ENCODE assay signal across 8 cellular contexts in the genomic region with DNA sequence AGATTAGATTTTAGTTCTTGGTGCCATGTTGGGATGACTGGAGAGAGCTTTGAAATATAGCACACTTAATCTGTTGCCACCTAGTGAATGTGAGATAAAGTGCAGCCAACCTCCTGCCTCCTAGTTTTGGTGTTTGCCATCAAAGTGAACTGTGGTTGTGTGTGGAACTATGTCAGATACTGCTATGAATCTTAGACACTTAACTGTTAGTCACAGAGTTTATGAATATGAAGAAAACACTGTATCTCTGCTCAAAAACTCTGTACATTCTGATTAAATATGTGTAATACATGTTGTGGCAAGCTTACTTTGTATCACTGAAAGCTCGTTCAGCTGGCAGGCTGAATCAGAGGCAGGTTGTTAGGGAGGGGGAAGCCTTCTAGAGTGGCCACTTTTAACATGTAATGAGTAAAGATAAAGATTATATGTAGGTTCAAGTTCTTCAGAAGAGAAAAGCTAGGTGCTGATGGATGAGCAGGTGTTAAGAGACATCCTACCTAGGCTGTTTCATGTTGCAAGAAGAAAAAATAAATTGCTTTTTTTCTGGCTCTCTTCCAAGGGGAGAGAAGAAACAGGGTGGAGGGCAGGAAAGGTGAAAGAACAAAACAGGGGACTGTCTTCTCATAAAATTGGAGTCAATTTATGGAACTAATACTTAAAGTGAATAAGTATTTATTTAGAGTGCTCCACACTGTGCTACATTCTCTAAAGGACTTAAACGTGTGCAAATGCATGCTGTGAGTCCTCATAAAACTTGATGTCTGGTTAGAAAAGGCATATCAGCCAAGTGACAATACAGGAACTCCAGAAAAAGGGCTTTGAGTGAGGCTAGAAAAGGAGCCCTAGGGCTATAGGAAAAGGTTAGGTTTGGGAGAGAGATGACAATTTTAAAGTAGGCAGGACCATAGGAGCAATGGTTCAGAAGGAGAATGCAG. TPM values are rescaled to one million over a fixed set of nuclear protein-coding genes. Genes with fewer than 3 reads are reported as not detected.
DNase-seq lines count a peak whose midpoint lies in the region; ATAC-seq and TF ChIP-seq lines count a peak whose summit lies in the region.

No MANE protein-coding gene starts in this region.

- H3K9me3 ChIP-seq in esophagus muscularis mucosa (no peaks in the 10 kb centered on the region), smooth muscle cell (replicated peaks; ENCODE audit: low read depth) (no peaks in the 10 kb centered on the region)

- H3K9me3 Mint-ChIP-seq in CD14-positive monocyte: no peaks in the 10 kb centered on the region

- H3K27ac ChIP-seq in esophagus muscularis mucosa (replicated peaks in 1 of 4) (peak overlapping the region in 3 of 4 donors; percentile 20 to 41 (median 31)), smooth muscle cell (ENCODE audit: low read depth) (no peak overlapping the region)

- intact Hi-C loops in esophagus muscularis mucosa (cut with DNase I) (loop anchor here (10.0 kb wide), 1 partner anchor 272 kb away; a partner anchor contains a TSS), CD14-positive monocyte (cut with micrococcal nuclease) (no loop called here)

- no peaks in the 10 kb centered on the region for H3K4me1 Mint-ChIP-seq in CD14-positive monocyte

- H3K36me3 ChIP-seq in esophagus muscularis mucosa (no peaks in the 10 kb centered on the region), smooth muscle cell (ENCODE audit: low read depth) (no peaks in the 10 kb centered on the region)

- no peak overlapping the region for H3K9ac ChIP-seq in smooth muscle cell (ENCODE audit: low read depth)

- peak; percentile 75 for ATAC-seq in GM18861 (IDR thresholded peaks at IDR 0.05; ENCODE audit: unreplicated experiment)

- H3F3A ChIP-seq in smooth muscle cell (ENCODE audit: low read depth): peaks cover 12% of the 10 kb centered on the region

- no peak overlapping the region for H3K4me3 Mint-ChIP-seq in CD14-positive monocyte

- no peaks in the 10 kb centered on the region for H3K36me3 Mint-ChIP-seq in CD14-positive monocyte

- TF ChIP-seq CTCF in AG09309 (IDR thresholded peaks at IDR 0.05; ENCODE audit: control insufficient read depth, insufficient read depth, low read depth, low read length, missing control alignments) (peak; percentile 44), esophagus muscularis mucosa (IDR thresholded peaks at IDR 0.05) (peak; percentile 40 to 62 (median 49)), smooth muscle cell (IDR thresholded peaks at IDR 0.05; ENCODE audit: borderline replicate concordance, insufficient read depth, poor library complexity, severe bottlenecking) (peak; percentile 32), CD14-positive monocyte (IDR thresholded peaks at IDR 0.05) (no peak)

- no peak overlapping the region for H3K4me3 ChIP-seq in AG09309 (ENCODE audit: control insufficient read depth, low read depth, low read length)
- H3K4me3 ChIP-seq in esophagus muscularis mucosa: no peak overlapping the region
- H3K4me3 ChIP-seq in smooth muscle cell: no peak overlapping the region

- no peak for TF ChIP-seq EP300 in esophagus muscularis mucosa (IDR thresholded peaks at IDR 0.05)

- TF ChIP-seq POLR2A in esophagus muscularis mucosa (IDR thresholded peaks at IDR 0.05; ENCODE audit: low read depth): no peak

- H3K4me1 ChIP-seq in esophagus muscularis mucosa: peaks cover 0 to 40% (median 26%) of the 10 kb centered on the region in 4 donors
- peaks cover 7% of the 10 kb centered on the region for H3K4me1 ChIP-seq in smooth muscle cell (ENCODE audit: low read depth)

- WGBS in esophagus muscularis mucosa: 51% methylated on average over 2 of the region's 2 CpGs
- WGBS in smooth muscle cell (ENCODE audit: low lambda C conversion rate): 27% methylated on average over 2 of the region's 2 CpGs

- H4K20me1 ChIP-seq in smooth muscle cell (ENCODE audit: low read depth): no peaks in the 10 kb centered on the region

- H2AFZ ChIP-seq in smooth muscle cell (ENCODE audit: low read depth): no peak overlapping the region

- H3K27ac Mint-ChIP-seq in CD14-positive monocyte: no peak overlapping the region

- no peak for DNase-seq in AG09309 (ENCODE audit: low read depth)
- peak; percentile 37 for DNase-seq in NCI-H748 treated with DMSO at 0.1 percent for 48 hours (lab: John Stamatoyannopoulos, UW)
- peak; percentile 72 for DNase-seq in esophagus muscularis mucosa (ENCODE audit: extremely low spot score)
- no peak for DNase-seq in smooth muscle cell (lab: John Stamatoyannopoulos, UW; ENCODE audit: unreplicated experiment)
- no peak for DNase-seq in activated naive CD4-positive, alpha-beta T cell treated with anti-CD3 and anti-CD28 coated beads, Interleukin-2, amount 50 U/mL, for 16 hours
- no peak for DNase-seq in GDM1 (lab: John Stamatoyannopoulos, UW)
- no peak for DNase-seq in CD14-positive monocyte (ENCODE audit: low spot score)

- H3K4me2 ChIP-seq in smooth muscle cell: peak overlapping the region; percentile 7

- H3K27me3 Mint-ChIP-seq in CD14-positive monocyte (ENCODE audit: low read depth in 3 of 3): peaks cover 0 to 7% (median 3%) of the 10 kb centered on the region in 3 donors

- H3K27me3 ChIP-seq in esophagus muscularis mucosa: no peaks in the 10 kb centered on the region
- no peaks in the 10 kb centered on the region for H3K27me3 ChIP-seq in smooth muscle cell (ENCODE audit: low read depth)

- no peaks in the 10 kb centered on the region for H3K79me2 ChIP-seq in smooth muscle cell (ENCODE audit: low read depth)

RNA-seq across cellular contexts. Expression of a gene that starts 14.1 kb away (rescaled TPM):
- total RNA-seq in esophagus muscularis mucosa: 100 to 1,000 TPM; 167 to 240 (median 219) TPM
- 244 and 306 TPM in 2 replicates for total RNA-seq in smooth muscle cell
- polyA plus RNA-seq in smooth muscle cell: 191 and 246 TPM in 2 replicates
- under 1 TPM in 1 of 2 donors, not detected in 1; 0.42 TPM for polyA plus RNA-seq in CD14-positive monocyte

Comparison
In these comparisons a context has a peak if more than half of its experiments do, and no peak if none do; other contexts are left out.
1. DNase-seq: peak in NCI-H748 treated with DMSO at 0.1 percent for 48 hours (single experiment) and esophagus muscularis mucosa (single experiment); none in AG09309 (single experiment), smooth muscle cell (single experiment), activated naive CD4-positive, alpha-beta T cell treated with anti-CD3 and anti-CD28 coated beads, Interleukin-2, amount 50 U/mL, for 16 hours (single experiment), GDM1 (single experiment) and CD14-positive monocyte (single experiment).